ENCODE assay signal across 17 cellular contexts in genomic region chr9:80932181-80932580, GRCh38.
"Had no signal": no experiment of that assay in that cellular context is flagged by ENCODE, and none has a peak within 500 bp of the region (broad histone marks: within the 10 kb centered on the region; RNA-seq: fewer than 3 reads in every experiment).

No MANE protein-coding gene starts in this region.

- H3K4me1 Mint-ChIP-seq: activated B cell treated with CpG ODN at 0.5 μM for 24 hours; activated CD4-positive, alpha-beta memory T cell treated with anti-CD3 and anti-CD28 coated beads, Interleukin-2, amount 10 ng/mL, durations not matched to agents 7 days and 5 days; central memory CD8-positive, alpha-beta T cell; immature natural killer cell; memory B cell; stimulated activated naive CD8-positive, alpha-beta T cell treated with anti-CD3 and anti-CD28 coated beads, Interleukin-15, amount 100 ng/mL, for 72 hours had no signal

- ATAC-seq: esophagus mucosa; heart right ventricle; stimulated activated naive CD8-positive, alpha-beta T cell treated with anti-CD3 and anti-CD28 coated beads, Interleukin-15, amount 100 ng/mL, for 72 hours had no signal

- H3K36me3 ChIP-seq: heart right ventricle had no signal

- H3K36me3 Mint-ChIP-seq: immature natural killer cell had no signal

- H3K4me3 ChIP-seq: coronary artery, heart right ventricle had no signal

- H3K9me3 Mint-ChIP-seq: memory B cell had no signal

- H3K4me3 Mint-ChIP-seq: activated B cell treated with CpG ODN at 0.5 μM for 24 hours; activated CD4-positive, alpha-beta memory T cell treated with anti-CD3 and anti-CD28 coated beads, Interleukin-2, amount 10 ng/mL, durations not matched to agents 7 days and 5 days; activated naive CD4-positive, alpha-beta T cell treated with anti-CD3 and anti-CD28 coated beads for 36 hours; activated T-cell treated with anti-CD3 and anti-CD28 coated beads, Interleukin-2, amount 50 U/mL, for 24 hours; central memory CD8-positive, alpha-beta T cell; immature natural killer cell; memory B cell; stimulated activated naive CD8-positive, alpha-beta T cell treated with anti-CD3 and anti-CD28 coated beads, Interleukin-15, amount 100 ng/mL, for 72 hours had no signal

- H3K27ac ChIP-seq: coronary artery, heart right ventricle had no signal

- H3K27ac Mint-ChIP-seq: activated B cell treated with CpG ODN at 0.5 μM for 24 hours; activated CD4-positive, alpha-beta memory T cell treated with anti-CD3 and anti-CD28 coated beads, Interleukin-2, amount 10 ng/mL, durations not matched to agents 7 days and 5 days; activated naive CD4-positive, alpha-beta T cell treated with anti-CD3 and anti-CD28 coated beads for 36 hours; activated T-cell treated with anti-CD3 and anti-CD28 coated beads, Interleukin-2, amount 50 U/mL, for 24 hours; activated T-helper 2 cell treated with anti-CD3 and anti-CD28 coated beads, Interferon-gamma antibody, Interleukin-2, Interleukin-4, amounts not matched to agents 10 μg/mL and 5 μg/mL and 100 μg/mL, durations not matched to agents 14 hours and 24 hours and 36 hours; immature natural killer cell; memory B cell; progenitor cell of endocrine pancreas; stimulated activated naive CD8-positive, alpha-beta T cell treated with anti-CD3 and anti-CD28 coated beads, Interleukin-15, amount 100 ng/mL, for 72 hours had no signal

- H3K4me1 ChIP-seq: heart right ventricle had no signal

- H3K27me3 ChIP-seq: heart right ventricle had no signal

- DNase-seq: activated B cell treated with CpG ODN at 0.5 μM for 24 hours; activated CD4-positive, alpha-beta memory T cell treated with anti-CD3 and anti-CD28 coated beads, Interleukin-2, amount 10 ng/mL, durations not matched to agents 7 days and 5 days; activated CD4-positive, alpha-beta T cell treated with anti-CD3 and anti-CD28 coated beads for 4 hours; activated naive CD4-positive, alpha-beta T cell treated with anti-CD3 and anti-CD28 coated beads for 36 hours; activated T-cell treated with anti-CD3 and anti-CD28 coated beads, Interleukin-2, amount 50 U/mL, for 24 hours; heart right ventricle; immature natural killer cell; kidney glomerular epithelial cell; stimulated activated naive CD8-positive, alpha-beta T cell treated with anti-CD3 and anti-CD28 coated beads, Interleukin-15, amount 100 ng/mL, for 72 hours; T-helper 2 cell; trophoblast cell had no signal

- H3K27me3 Mint-ChIP-seq: activated B cell treated with CpG ODN at 0.5 μM for 24 hours; activated CD4-positive, alpha-beta memory T cell treated with anti-CD3 and anti-CD28 coated beads, Interleukin-2, amount 10 ng/mL, durations not matched to agents 7 days and 5 days; activated T-cell treated with anti-CD3 and anti-CD28 coated beads, Interleukin-2, amount 50 U/mL, for 24 hours; central memory CD8-positive, alpha-beta T cell; memory B cell; progenitor cell of endocrine pancreas; stimulated activated naive CD8-positive, alpha-beta T cell treated with anti-CD3 and anti-CD28 coated beads, Interleukin-15, amount 100 ng/mL, for 72 hours had no signal
